11 cellular contexts compared by ENCODE assay signal in the genomic region with DNA sequence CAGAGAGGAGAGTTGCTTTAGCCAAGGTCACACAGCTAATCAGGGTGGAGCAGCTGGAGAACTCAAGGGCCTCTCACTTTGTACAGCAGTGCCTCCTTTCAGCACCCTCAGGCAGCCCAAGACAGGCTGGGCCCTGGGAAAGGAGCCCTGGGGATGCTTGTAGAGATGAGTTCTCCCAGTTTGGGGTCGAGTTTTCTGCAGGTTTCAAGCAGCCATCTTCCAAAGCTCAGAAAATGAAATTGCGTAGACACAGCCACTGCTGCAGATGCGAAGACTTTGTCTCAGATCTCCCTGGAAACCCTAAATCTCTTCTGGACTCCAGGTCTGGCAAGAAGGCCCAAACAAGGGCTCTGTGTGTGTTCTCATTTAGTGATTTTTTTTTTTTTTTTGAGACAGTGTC. TPM values are rescaled to one million over a fixed set of nuclear protein-coding genes. Genes with fewer than 3 reads are reported as not detected.
"Had no signal": no experiment of that assay in that cellular context is flagged by ENCODE, and none has a peak within 500 bp of the region (broad histone marks: within the 10 kb centered on the region; RNA-seq: fewer than 3 reads in every experiment).

No MANE protein-coding gene starts in this region.

- H3K4me2 ChIP-seq: KMS-11 had no signal

- H3K4me3 ChIP-seq: GM23248 had no signal

- H2AFZ ChIP-seq: GM23248 had no signal

- H3K27ac ChIP-seq: GM23248, HL-60, KMS-11 had no signal

- H3K4me3 Mint-ChIP-seq: H9, HFFc6 had no signal

- H3K9me3 Mint-ChIP-seq: H9, HFFc6 had no signal

- H3K27ac Mint-ChIP-seq: H9, HFFc6 had no signal

- H3K9ac ChIP-seq: GM23248, KMS-11 had no signal

- DNase-seq: GM23248, H9, HCEC 1CT, HFFc6, IMR-90, Karpas-422, KBM-7 had no signal

RNA-seq across cellular contexts. Expression of a gene that starts 22.5 kb away (rescaled TPM):
- total RNA-seq: H4, HFFc6, HT1080, IMR-90 had no signal
- polyA plus RNA-seq: IMR-90 had no signal
